1 cellular context compared by ENCODE assay signal in the genomic region with DNA sequence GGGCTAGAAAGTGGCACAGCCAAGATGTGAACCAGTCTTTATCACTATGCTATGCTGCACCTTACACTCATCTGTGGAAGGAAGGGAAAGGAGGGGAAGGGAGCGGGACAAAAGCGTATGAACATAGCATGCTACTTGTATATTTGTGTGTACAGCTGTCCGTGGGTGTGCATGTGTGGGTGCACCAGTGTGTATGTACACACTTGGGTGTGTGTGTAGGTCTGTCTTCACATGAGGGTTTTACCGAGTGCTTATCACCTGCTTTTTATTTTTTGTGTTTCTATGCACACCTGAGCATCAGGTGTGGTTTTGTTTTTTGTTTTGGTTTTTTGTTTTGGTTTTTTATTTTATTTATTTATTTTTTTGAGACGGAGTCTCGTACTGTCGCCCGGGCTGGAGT.
TF ChIP-seq lines count a peak whose summit lies in the region.

No MANE protein-coding gene starts in this region.

TF ChIP-seq in HCT116, 20 proteins besides CTCF, POLR2A, EP300 and RAD21 (continued from another document):
- TF ChIP-seq, protein P1, sequence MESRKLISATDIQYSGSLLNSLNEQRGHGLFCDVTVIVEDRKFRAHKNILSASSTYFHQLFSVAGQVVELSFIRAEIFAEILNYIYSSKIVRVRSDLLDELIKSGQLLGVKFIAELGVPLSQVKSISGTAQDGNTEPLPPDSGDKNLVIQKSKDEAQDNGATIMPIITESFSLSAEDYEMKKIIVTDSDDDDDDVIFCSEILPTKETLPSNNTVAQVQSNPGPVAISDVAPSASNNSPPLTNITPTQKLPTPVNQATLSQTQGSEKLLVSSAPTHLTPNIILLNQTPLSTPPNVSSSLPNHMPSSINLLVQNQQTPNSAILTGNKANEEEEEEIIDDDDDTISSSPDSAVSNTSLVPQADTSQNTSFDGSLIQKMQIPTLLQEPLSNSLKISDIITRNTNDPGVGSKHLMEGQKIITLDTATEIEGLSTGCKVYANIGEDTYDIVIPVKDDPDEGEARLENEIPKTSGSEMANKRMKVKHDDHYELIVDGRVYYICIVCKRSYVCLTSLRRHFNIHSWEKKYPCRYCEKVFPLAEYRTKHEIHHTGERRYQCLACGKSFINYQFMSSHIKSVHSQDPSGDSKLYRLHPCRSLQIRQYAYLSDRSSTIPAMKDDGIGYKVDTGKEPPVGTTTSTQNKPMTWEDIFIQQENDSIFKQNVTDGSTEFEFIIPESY (IDR thresholded peaks at IDR 0.05; ENCODE audit: extremely low read depth, insufficient replicate concordance, low read length): no peak
- TF ChIP-seq FOSL1 (IDR thresholded peaks at IDR 0.05; ENCODE audit: low read depth): no peak
- TF ChIP-seq ZNF274 (IDR thresholded peaks at IDR 0.05; ENCODE audit: low read depth, low read length): no peak
- no peak for TF ChIP-seq ZFX (IDR thresholded peaks at IDR 0.05)
- TF ChIP-seq, protein P2, sequence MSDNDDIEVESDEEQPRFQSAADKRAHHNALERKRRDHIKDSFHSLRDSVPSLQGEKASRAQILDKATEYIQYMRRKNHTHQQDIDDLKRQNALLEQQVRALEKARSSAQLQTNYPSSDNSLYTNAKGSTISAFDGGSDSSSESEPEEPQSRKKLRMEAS (IDR thresholded peaks at IDR 0.05): no peak
- TF ChIP-seq ATF3 (IDR thresholded peaks at IDR 0.05): no peak
- no peak for TF ChIP-seq EZH2phosphoT487 (IDR thresholded peaks at IDR 0.05; ENCODE audit: borderline replicate concordance)
TF ChIP-seq in HCT116: peak in this region for 0.
